8 cellular contexts compared by ENCODE assay signal in the genomic region with DNA sequence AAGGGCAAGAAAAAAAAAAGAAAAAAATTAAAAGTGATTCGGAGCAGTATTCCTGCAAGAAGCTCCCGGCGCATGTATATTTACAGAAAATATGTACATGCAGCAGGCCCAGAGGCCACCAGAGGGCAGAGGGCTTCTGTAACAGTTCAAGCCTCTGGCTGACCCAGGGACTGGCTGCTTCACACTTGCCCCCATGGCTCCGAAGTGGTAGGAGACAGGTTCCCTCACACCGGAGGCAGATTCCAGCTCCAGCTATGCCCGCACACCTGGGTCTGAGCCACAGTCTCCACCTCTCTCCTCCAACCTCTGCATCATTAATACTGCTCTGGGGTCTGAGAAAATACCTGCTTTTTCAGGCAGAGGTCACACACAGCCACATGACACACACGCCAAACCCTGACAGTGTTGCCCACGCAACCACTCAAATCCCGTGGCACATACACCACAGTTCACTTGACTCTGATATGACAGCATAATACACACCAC. TPM values are rescaled to one million over a fixed set of nuclear protein-coding genes. Genes with fewer than 3 reads are reported as not detected.
DNase-seq lines count a peak whose midpoint lies in the region; ATAC-seq and TF ChIP-seq lines count a peak whose summit lies in the region.

No MANE protein-coding gene starts in this region.

- no peaks in the 10 kb centered on the region for H3K36me3 Mint-ChIP-seq in chondrocyte (ENCODE audit: low read depth)

- H3K27ac Mint-ChIP-seq in chondrocyte (ENCODE audit: unreplicated experiment): no peak overlapping the region

- TF ChIP-seq POLR2A in upper lobe of left lung (IDR thresholded peaks at IDR 0.05): no peak

- H3K4me1 Mint-ChIP-seq in chondrocyte (ENCODE audit: low read depth): no peaks in the 10 kb centered on the region

- no peak overlapping the region for H3K4me3 Mint-ChIP-seq in chondrocyte (ENCODE audit: unreplicated experiment)

- H3K4me3 ChIP-seq in upper lobe of left lung: no peak overlapping the region

- no peaks in the 10 kb centered on the region for H3K36me3 ChIP-seq in upper lobe of left lung

- ATAC-seq in upper lobe of left lung (ENCODE audit: low FRiP score in 2 of 2) (peak in 1 of 2 donors; percentile 71), HG03378 (IDR thresholded peaks at IDR 0.05; ENCODE audit: unreplicated experiment) (no peak), esophagus mucosa (no peak)

- WGBS in upper lobe of left lung, 2 donors: 62 to 65% methylated on average over 9 of the region's 9 CpGs

- DNase-seq in DMS53 treated with DMSO at 0.1 percent for 48 hours (lab: John Stamatoyannopoulos, UW; ENCODE audit: unreplicated experiment) (peak; percentile 41), KG1 (lab: John Stamatoyannopoulos, UW) (peak; percentile 41), UCSD-AML1 (lab: John Stamatoyannopoulos, UW; ENCODE audit: unreplicated experiment) (peak; percentile 67), chondrocyte (ENCODE audit: low spot score) (no peak), medulla oblongata (ENCODE audit: extremely low spot score) (peak; percentile 40), upper lobe of left lung (peak in 1 of 2 donors; percentile 78)

- peaks cover 0 to 14% (median 2%) of the 10 kb centered on the region in 4 donors for H3K4me1 ChIP-seq in upper lobe of left lung

- TF ChIP-seq CTCF in chondrocyte (IDR thresholded peaks at IDR 0.05): peak; percentile 65
- TF ChIP-seq CTCF in upper lobe of left lung (IDR thresholded peaks at IDR 0.05): peak; percentile 53 to 72 (median 64)

- H3K9me3 Mint-ChIP-seq in chondrocyte (ENCODE audit: low read depth): no peaks in the 10 kb centered on the region

- H3K27me3 ChIP-seq in upper lobe of left lung: no peaks in the 10 kb centered on the region

- no peak for TF ChIP-seq EP300 in upper lobe of left lung (IDR thresholded peaks at IDR 0.05)

- H3K9me3 ChIP-seq in upper lobe of left lung: no peaks in the 10 kb centered on the region

- H3K27me3 Mint-ChIP-seq in chondrocyte (ENCODE audit: low read depth): peaks cover 1% of the 10 kb centered on the region

- H3K27ac ChIP-seq in upper lobe of left lung: no peak overlapping the region

RNA-seq across cellular contexts. Expression of gene ARHGAP30, which starts 2.2 kb away (rescaled TPM):
- total RNA-seq in chondrocyte (not detected in 3 replicates), upper lobe of left lung (10 to 100 TPM; 26.8 to 69.9 (median 51.2) TPM), esophagus mucosa (6.0 TPM)

RNA-seq across cellular contexts. Expression of gene NECTIN4, which starts 17.4 kb away (rescaled TPM):
- total RNA-seq in chondrocyte (0.12 to 0.26 TPM (median 0.12 TPM) in 3 replicates), upper lobe of left lung (10 to 100 TPM in 4 of 6 donors, 1 to 10 TPM in 2; 5.2 to 19.9 (median 12.1) TPM), esophagus mucosa (115 TPM)

RNA-seq across cellular contexts. Expression of gene USF1, which starts 26.2 kb away (rescaled TPM):
- total RNA-seq in chondrocyte: 34.3 to 44.6 TPM (median 35.3 TPM) in 3 replicates
- total RNA-seq in upper lobe of left lung: 100 to 1,000 TPM in 1 of 6 donors, 10 to 100 TPM in 5; 78.2 to 151 (median 84.2) TPM
- 25.2 TPM for total RNA-seq in esophagus mucosa

RNA-seq across cellular contexts. Expression of gene KLHDC9, which starts 26.2 kb away (rescaled TPM):
- 1.1 to 4.4 TPM (median 1.6 TPM) in 3 replicates for total RNA-seq in chondrocyte
- 10 to 100 TPM in 1 of 6 donors, 1 to 10 TPM in 4, not detected in 1; 6.5 to 12.3 (median 7.4) TPM for total RNA-seq in upper lobe of left lung
- 4.5 TPM for total RNA-seq in esophagus mucosa

RNA-seq across cellular contexts. Expression of gene TSTD1, which starts 33.2 kb away (rescaled TPM):
- total RNA-seq in chondrocyte: 0.70 TPM in 1 of 3 replicates, not detected in the others
- 100 to 1,000 TPM in 4 of 6 donors, 10 to 100 TPM in 2; 56.2 to 170 (median 113) TPM for total RNA-seq in upper lobe of left lung
- 67.9 TPM for total RNA-seq in esophagus mucosa
